8 cellular contexts compared by ENCODE assay signal in genomic region chr10:124649209-124649608, GRCh38.
DNase-seq lines count a peak whose midpoint lies in the region; ATAC-seq, FAIRE-seq and TF ChIP-seq lines count a peak whose summit lies in the region.

No MANE protein-coding gene starts in this region.

- no peak for DNase-seq in activated T-helper 2 cell treated with anti-CD3 and anti-CD28 coated beads, Interferon-gamma antibody, Interleukin-2, Interleukin-4, amounts not matched to agents 10 μg/mL and 5 μg/mL and 100 μg/mL, durations not matched to agents 14 hours and 24 hours and 36 hours (ENCODE audit: low spot score)
- DNase-seq in heart right ventricle: peak; percentile 56 to 57
- no peak for DNase-seq in small intestine
- no peak for DNase-seq in NCI-H2081 (lab: John Stamatoyannopoulos, UW)
- no peak for DNase-seq in COLO829 (ENCODE audit: low spot score)
- DNase-seq in SHP77 treated with DMSO at 0.1 percent for 48 hours (lab: John Stamatoyannopoulos, UW): no peak

- intact Hi-C loops in activated T-helper 2 cell treated with anti-CD3 and anti-CD28 coated beads, Interferon-gamma antibody, Interleukin-2, Interleukin-4, amounts not matched to agents 10 μg/mL and 5 μg/mL and 100 μg/mL, durations not matched to agents 14 hours and 24 hours and 36 hours (cut with micrococcal nuclease): loop anchor here (2.0 kb wide), 1 partner anchor 92 kb away; no protein-coding TSS in a partner anchor
- intact Hi-C loops in heart right ventricle (cut with DNase I): loop anchor here in 7 of 10 donors (2.0 to 5.0 kb wide), 4 partner anchors 53 to 93 kb away; partner anchors contain the start of gene FAM53B (in 3 of the 7)

- H3K36me3 Mint-ChIP-seq in activated T-helper 2 cell treated with anti-CD3 and anti-CD28 coated beads, Interferon-gamma antibody, Interleukin-2, Interleukin-4, amounts not matched to agents 10 μg/mL and 5 μg/mL and 100 μg/mL, durations not matched to agents 14 hours and 24 hours and 36 hours (ENCODE audit: low read depth): peaks cover 18% of the 10 kb centered on the region

- H3K27me3 Mint-ChIP-seq in activated T-helper 2 cell treated with anti-CD3 and anti-CD28 coated beads, Interferon-gamma antibody, Interleukin-2, Interleukin-4, amounts not matched to agents 10 μg/mL and 5 μg/mL and 100 μg/mL, durations not matched to agents 14 hours and 24 hours and 36 hours (ENCODE audit: low read depth): no peaks in the 10 kb centered on the region

- no peak overlapping the region for H3K4me3 Mint-ChIP-seq in activated T-helper 2 cell treated with anti-CD3 and anti-CD28 coated beads, Interferon-gamma antibody, Interleukin-2, Interleukin-4, amounts not matched to agents 10 μg/mL and 5 μg/mL and 100 μg/mL, durations not matched to agents 14 hours and 24 hours and 36 hours (ENCODE audit: low read depth)

- H3K9me3 ChIP-seq in KOPT-K1 (ENCODE audit: insufficient read depth, low read length, poor library complexity, severe bottlenecking): no peaks in the 10 kb centered on the region
- H3K9me3 ChIP-seq in heart right ventricle: no peaks in the 10 kb centered on the region
- H3K9me3 ChIP-seq in small intestine (ENCODE audit: control insufficient read depth, low read depth): no peaks in the 10 kb centered on the region

- peak in 2 of 9 donors; percentile 26 to 27 for TF ChIP-seq CTCF in heart right ventricle (IDR thresholded peaks at IDR 0.05)

- WGBS in heart right ventricle, 2 donors: 22% methylated on average over 5 of the region's 5 CpGs
- 37 to 54% (median 43%) methylated on average over 5 of the region's 5 CpGs for WGBS in small intestine, 3 donors

- H3K27ac ChIP-seq in KOPT-K1 (ENCODE audit: low read depth, low read length, poor library complexity, severe bottlenecking) (peak overlapping the region; percentile 97), heart right ventricle (peak overlapping the region in 9 of 10 donors; percentile 68 to 91 (median 80)), small intestine (ENCODE audit: low read depth in 1 of 2, low read length in 1 of 2) (peak overlapping the region; percentile 79 to 85)

- H3K27me3 ChIP-seq in heart right ventricle: no peaks in the 10 kb centered on the region
- no peaks in the 10 kb centered on the region for H3K27me3 ChIP-seq in small intestine (ENCODE audit: control insufficient read depth in 2 of 2, insufficient read depth in 2 of 2, low read length in 2 of 2)

- H3K9me3 Mint-ChIP-seq in activated T-helper 2 cell treated with anti-CD3 and anti-CD28 coated beads, Interferon-gamma antibody, Interleukin-2, Interleukin-4, amounts not matched to agents 10 μg/mL and 5 μg/mL and 100 μg/mL, durations not matched to agents 14 hours and 24 hours and 36 hours: no peaks in the 10 kb centered on the region

- H3K27ac Mint-ChIP-seq in activated T-helper 2 cell treated with anti-CD3 and anti-CD28 coated beads, Interferon-gamma antibody, Interleukin-2, Interleukin-4, amounts not matched to agents 10 μg/mL and 5 μg/mL and 100 μg/mL, durations not matched to agents 14 hours and 24 hours and 36 hours: peak overlapping the region; percentile 78

- ATAC-seq in heart right ventricle: peak; percentile 26 to 61 (median 38)
- no peak for ATAC-seq in HG03175 (IDR thresholded peaks at IDR 0.05; ENCODE audit: unreplicated experiment)

- FAIRE-seq in small intestine (lab: Jason Lieb, UNC): no peak

- H3K4me1 Mint-ChIP-seq in activated T-helper 2 cell treated with anti-CD3 and anti-CD28 coated beads, Interferon-gamma antibody, Interleukin-2, Interleukin-4, amounts not matched to agents 10 μg/mL and 5 μg/mL and 100 μg/mL, durations not matched to agents 14 hours and 24 hours and 36 hours (ENCODE audit: low read depth): peaks cover 60% of the 10 kb centered on the region

- H3K4me3 ChIP-seq in heart right ventricle (no peak overlapping the region), small intestine (ENCODE audit: low read depth in 1 of 2, low read length in 2 of 2) (no peak overlapping the region)

- peaks cover 76 to 100% (median 99%) of the 10 kb centered on the region in 9 donors for H3K4me1 ChIP-seq in heart right ventricle
- H3K4me1 ChIP-seq in small intestine (ENCODE audit: control insufficient read depth in 2 of 2, insufficient read depth in 1 of 2, low read depth in 1 of 2, low read length in 1 of 2): peaks cover 25 to 45% of the 10 kb centered on the region in 2 donors

- H3K36me3 ChIP-seq in KOPT-K1 (ENCODE audit: insufficient read depth, low read length): no peaks in the 10 kb centered on the region
- H3K36me3 ChIP-seq in heart right ventricle: peaks cover 0 to 5% (median 0%) of the 10 kb centered on the region in 9 donors
- no peaks in the 10 kb centered on the region for H3K36me3 ChIP-seq in small intestine (ENCODE audit: control insufficient read depth in 2 of 2, insufficient read depth in 2 of 2, low read length in 2 of 2)

Comparison
In these comparisons a context has a peak if more than half of its experiments do, and no peak if none do; other contexts are left out.
1. DNase-seq: peak in heart right ventricle (2 of 2); none in activated T-helper 2 cell treated with anti-CD3 and anti-CD28 coated beads, Interferon-gamma antibody, Interleukin-2, Interleukin-4, amounts not matched to agents 10 μg/mL and 5 μg/mL and 100 μg/mL, durations not matched to agents 14 hours and 24 hours and 36 hours (single experiment), small intestine (single experiment), NCI-H2081 (0 of 2), COLO829 (single experiment) and SHP77 treated with DMSO at 0.1 percent for 48 hours (single experiment).
2. Peak in every context shown above with its lines, with median percentiles within 50 percentile points of each other: H3K27ac ChIP-seq.